In genomic region chr6:129670634-129671033, GRCh38 we compare ENCODE assay signal across 16 cellular contexts. TPM values are rescaled to one million over a fixed set of nuclear protein-coding genes. Genes with fewer than 3 reads are reported as not detected.
DNase-seq lines count a peak whose midpoint lies in the region; ATAC-seq and TF ChIP-seq lines count a peak whose summit lies in the region.
"Had no signal": no experiment of that assay in that cellular context is flagged by ENCODE, and none has a peak within 500 bp of the region (broad histone marks: within the 10 kb centered on the region; RNA-seq: fewer than 3 reads in every experiment).

No MANE protein-coding gene starts in this region.

- peaks cover 3% of the 10 kb centered on the region for H3K36me3 Mint-ChIP-seq in activated CD4-positive, alpha-beta T cell treated with anti-CD3 and anti-CD28 coated beads, Interleukin-2, amount 10 ng/mL, durations not matched to agents 24 days and 14 days (ENCODE audit: low read depth)
- H3K36me3 Mint-ChIP-seq in GM23338 (ENCODE audit: low read depth): no peaks in the 10 kb centered on the region
- H3K36me3 Mint-ChIP-seq in activated T-helper 17 cell treated with anti-CD3 and anti-CD28 coated beads, Interleukin-2, amount 50 U/mL, for 72 hours (ENCODE audit: low read depth): no peaks in the 10 kb centered on the region
- H3K36me3 Mint-ChIP-seq in osteocyte (ENCODE audit: unreplicated experiment): no peaks in the 10 kb centered on the region
- H3K36me3 Mint-ChIP-seq in WTC11: no peaks in the 10 kb centered on the region

- no peak overlapping the region for H3K4me3 ChIP-seq in GM23338
- H3K4me3 ChIP-seq: HAP-1, K562 had no signal

- ATAC-seq in GM23338: peak; percentile 77
- no peak for ATAC-seq in activated T-helper 17 cell treated with anti-CD3 and anti-CD28 coated beads, Interleukin-2, amount 50 U/mL, for 72 hours (replicated peaks)
- ATAC-seq in WTC11: no peak
- ATAC-seq: K562 had no signal

- 0 out of 2 replicates have a peak overlapping the region, but pooled peaks have one; percentile 4 for H2AFZ ChIP-seq in GM23338

- H3K4me2 ChIP-seq in GM23338: no peak overlapping the region

- H3F3A ChIP-seq in GM23338 (replicated peaks; ENCODE audit: low read depth): no peaks in the 10 kb centered on the region

- H3K27me3 Mint-ChIP-seq in activated CD4-positive, alpha-beta T cell treated with anti-CD3 and anti-CD28 coated beads, Interleukin-2, amount 10 ng/mL, durations not matched to agents 24 days and 14 days: no peaks in the 10 kb centered on the region
- no peaks in the 10 kb centered on the region for H3K27me3 Mint-ChIP-seq in GM23338 (ENCODE audit: insufficient read depth, low read depth, poor library complexity)
- no peaks in the 10 kb centered on the region for H3K27me3 Mint-ChIP-seq in activated T-helper 17 cell treated with anti-CD3 and anti-CD28 coated beads, Interleukin-2, amount 50 U/mL, for 72 hours
- no peaks in the 10 kb centered on the region for H3K27me3 Mint-ChIP-seq in osteocyte (ENCODE audit: unreplicated experiment)
- H3K27me3 Mint-ChIP-seq in WTC11 (ENCODE audit: low read depth): no peaks in the 10 kb centered on the region

- CTCF ChIA-PET in WTC11 (lab: Charles Lee): interaction anchor here (1.3 to 2.4 kb wide), 4 partner anchors 39 to 104 kb away, joined by 4 to 7 read pairs (median 6); partner anchors contain the start of gene ARHGAP18

- H3K9me3 Mint-ChIP-seq in activated CD4-positive, alpha-beta T cell treated with anti-CD3 and anti-CD28 coated beads, Interleukin-2, amount 10 ng/mL, durations not matched to agents 24 days and 14 days: peaks cover 3% of the 10 kb centered on the region
- H3K9me3 Mint-ChIP-seq in GM23338 (no peaks in the 10 kb centered on the region), osteocyte (ENCODE audit: unreplicated experiment) (peaks cover 5% of the 10 kb centered on the region), WTC11 (no peaks in the 10 kb centered on the region)
- no peaks in the 10 kb centered on the region for H3K9me3 Mint-ChIP-seq in activated T-helper 17 cell treated with anti-CD3 and anti-CD28 coated beads, Interleukin-2, amount 50 U/mL, for 72 hours

- intact Hi-C loops in activated CD4-positive, alpha-beta T cell treated with anti-CD3 and anti-CD28 coated beads, Interleukin-2, amount 10 ng/mL, durations not matched to agents 24 days and 14 days (cut with micrococcal nuclease): loop anchor here (1.0 to 10.0 kb wide), 4 partner anchors 46 to 842 kb away; no protein-coding TSS in a partner anchor

- no peak overlapping the region for H3K27ac ChIP-seq in GM23338 (ENCODE audit: low read depth)

- no peaks in the 10 kb centered on the region for H4K20me1 ChIP-seq in GM23338 (replicated peaks; ENCODE audit: insufficient read depth)

- peak; percentile 50 for DNase-seq in activated CD4-positive, alpha-beta T cell treated with anti-CD3 and anti-CD28 coated beads, Interleukin-2, amount 10 ng/mL, durations not matched to agents 24 days and 14 days
- DNase-seq in activated CD4-positive, alpha-beta T cell treated with anti-CD3 and anti-CD28 coated beads for 1 hour: no peak
- DNase-seq in GM23338 (ENCODE audit: low spot score) (no peak), osteocyte (ENCODE audit: extremely low spot score, unreplicated experiment) (no peak), WTC11 (ENCODE audit: low spot score) (no peak), NCI-H526 (lab: John Stamatoyannopoulos, UW) (no peak)
- DNase-seq in stimulated activated CD8-positive, alpha-beta memory T cell treated with anti-CD3 and anti-CD28 coated beads, Interleukin-4, amount 100 ng/mL, for 48 hours: no peak
- DNase-seq: AML-193, NCI-H1105, NCI-H187 treated with DMSO at 0.1 percent for 48 hours, NCI-H2171, NCI-H82, SIG-M5 had no signal

- no peaks in the 10 kb centered on the region for H3K36me3 ChIP-seq in GM23338 (ENCODE audit: insufficient read depth)
- H3K36me3 ChIP-seq: HAP-1 had no signal

- TF ChIP-seq CTCF in GM23338 (conservative IDR thresholded peaks at IDR 0.05; ENCODE audit: low read depth in 2 of 2): no peak
- no peak for TF ChIP-seq CTCF in osteocyte (IDR thresholded peaks at IDR 0.05)
- no peak for TF ChIP-seq CTCF in WTC11 (IDR thresholded peaks at IDR 0.05)

- H3K9me2 ChIP-seq in GM23338 (ENCODE audit: insufficient read depth): no peaks in the 10 kb centered on the region

- H3K4me1 Mint-ChIP-seq in activated CD4-positive, alpha-beta T cell treated with anti-CD3 and anti-CD28 coated beads, Interleukin-2, amount 10 ng/mL, durations not matched to agents 24 days and 14 days: peaks cover 51% of the 10 kb centered on the region
- peaks cover 39% of the 10 kb centered on the region for H3K4me1 Mint-ChIP-seq in GM23338
- H3K4me1 Mint-ChIP-seq in activated T-helper 17 cell treated with anti-CD3 and anti-CD28 coated beads, Interleukin-2, amount 50 U/mL, for 72 hours: peaks cover 28% of the 10 kb centered on the region
- H3K4me1 Mint-ChIP-seq in osteocyte (ENCODE audit: unreplicated experiment): peaks cover 51% of the 10 kb centered on the region
- H3K4me1 Mint-ChIP-seq in WTC11: peaks cover 41% of the 10 kb centered on the region

- H3K4me3 Mint-ChIP-seq in activated CD4-positive, alpha-beta T cell treated with anti-CD3 and anti-CD28 coated beads, Interleukin-2, amount 10 ng/mL, durations not matched to agents 24 days and 14 days: no peak overlapping the region
- H3K4me3 Mint-ChIP-seq in GM23338: no peak overlapping the region
- H3K4me3 Mint-ChIP-seq in activated T-helper 17 cell treated with anti-CD3 and anti-CD28 coated beads, Interleukin-2, amount 50 U/mL, for 72 hours: peak overlapping the region; percentile 83
- no peak overlapping the region for H3K4me3 Mint-ChIP-seq in osteocyte (ENCODE audit: unreplicated experiment)
- H3K4me3 Mint-ChIP-seq in WTC11: no peak overlapping the region

- no peaks in the 10 kb centered on the region for H3K79me2 ChIP-seq in GM23338 (replicated peaks; ENCODE audit: insufficient read depth)

- POLR2A ChIA-PET in WTC11 (lab: Charles Lee): no interaction called here

- H3K27me3 ChIP-seq in GM23338 (ENCODE audit: insufficient read depth): no peaks in the 10 kb centered on the region

- H3K27ac Mint-ChIP-seq in activated CD4-positive, alpha-beta T cell treated with anti-CD3 and anti-CD28 coated beads, Interleukin-2, amount 10 ng/mL, durations not matched to agents 24 days and 14 days: no peak overlapping the region
- H3K27ac Mint-ChIP-seq in GM23338 (no peak overlapping the region), osteocyte (ENCODE audit: unreplicated experiment) (peak overlapping the region; percentile 93), WTC11 (no peak overlapping the region; the same call in 1 of the 2 replicates)
- H3K27ac Mint-ChIP-seq in activated T-helper 17 cell treated with anti-CD3 and anti-CD28 coated beads, Interleukin-2, amount 50 U/mL, for 72 hours: no peak overlapping the region

- peaks cover 28% of the 10 kb centered on the region for H3K4me1 ChIP-seq in GM23338 (ENCODE audit: insufficient read depth)

TF ChIP-seq in GM23338, 12 proteins besides CTCF, POLR2A, EP300 and RAD21 (continues in another document):
- TF ChIP-seq ZNF331 (CRISPR knock-in tag; IDR thresholded peaks at IDR 0.05; ENCODE audit: low read depth): no peak

TF ChIP-seq in WTC11, 78 proteins besides CTCF, POLR2A, EP300 and RAD21 (continues in another document):
- TF ChIP-seq NFYB (CRISPR knock-in tag; conservative IDR thresholded peaks at IDR 0.05; ENCODE audit: low read depth) (no peak), NR3C1 (CRISPR knock-in tag; conservative IDR thresholded peaks at IDR 0.05; ENCODE audit: low read depth) (no peak)
- TF ChIP-seq, protein P1, sequence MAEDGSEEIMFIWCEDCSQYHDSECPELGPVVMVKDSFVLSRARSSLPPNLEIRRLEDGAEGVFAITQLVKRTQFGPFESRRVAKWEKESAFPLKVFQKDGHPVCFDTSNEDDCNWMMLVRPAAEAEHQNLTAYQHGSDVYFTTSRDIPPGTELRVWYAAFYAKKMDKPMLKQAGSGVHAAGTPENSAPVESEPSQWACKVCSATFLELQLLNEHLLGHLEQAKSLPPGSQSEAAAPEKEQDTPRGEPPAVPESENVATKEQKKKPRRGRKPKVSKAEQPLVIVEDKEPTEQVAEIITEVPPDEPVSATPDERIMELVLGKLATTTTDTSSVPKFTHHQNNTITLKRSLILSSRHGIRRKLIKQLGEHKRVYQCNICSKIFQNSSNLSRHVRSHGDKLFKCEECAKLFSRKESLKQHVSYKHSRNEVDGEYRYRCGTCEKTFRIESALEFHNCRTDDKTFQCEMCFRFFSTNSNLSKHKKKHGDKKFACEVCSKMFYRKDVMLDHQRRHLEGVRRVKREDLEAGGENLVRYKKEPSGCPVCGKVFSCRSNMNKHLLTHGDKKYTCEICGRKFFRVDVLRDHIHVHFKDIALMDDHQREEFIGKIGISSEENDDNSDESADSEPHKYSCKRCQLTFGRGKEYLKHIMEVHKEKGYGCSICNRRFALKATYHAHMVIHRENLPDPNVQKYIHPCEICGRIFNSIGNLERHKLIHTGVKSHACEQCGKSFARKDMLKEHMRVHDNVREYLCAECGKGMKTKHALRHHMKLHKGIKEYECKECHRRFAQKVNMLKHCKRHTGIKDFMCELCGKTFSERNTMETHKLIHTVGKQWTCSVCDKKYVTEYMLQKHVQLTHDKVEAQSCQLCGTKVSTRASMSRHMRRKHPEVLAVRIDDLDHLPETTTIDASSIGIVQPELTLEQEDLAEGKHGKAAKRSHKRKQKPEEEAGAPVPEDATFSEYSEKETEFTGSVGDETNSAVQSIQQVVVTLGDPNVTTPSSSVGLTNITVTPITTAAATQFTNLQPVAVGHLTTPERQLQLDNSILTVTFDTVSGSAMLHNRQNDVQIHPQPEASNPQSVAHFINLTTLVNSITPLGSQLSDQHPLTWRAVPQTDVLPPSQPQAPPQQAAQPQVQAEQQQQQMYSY (CRISPR knock-in tag; IDR thresholded peaks at IDR 0.05): no peak

RNA-seq across cellular contexts. Expression of gene ARHGAP18, which starts 39.3 kb away (rescaled TPM):
- total RNA-seq in activated CD4-positive, alpha-beta T cell treated with anti-CD3 and anti-CD28 coated beads, Interleukin-2, amount 10 ng/mL, durations not matched to agents 24 days and 14 days: 3.2 and 3.8 TPM in 2 replicates
- 4.0 and 5.0 TPM in 2 replicates for total RNA-seq in GM23338 (2014; rRNA removed; shearing (Covaris generic))
- 3.7 and 4.3 TPM in 2 replicates for polyA plus RNA-seq in GM23338 (2016; fragmentation: Nextera tagmentation; extraction: Ambion mirVana)
- 1 to 10 TPM; 7.9 to 9.5 TPM for total RNA-seq in activated T-helper 17 cell treated with anti-CD3 and anti-CD28 coated beads, Interleukin-2, amount 50 U/mL, for 72 hours
- total RNA-seq in osteocyte (12.8 and 13.3 TPM in 2 replicates), WTC11 (2021) (3.7 to 4.6 TPM (median 4.4 TPM) in 3 replicates)
